Comparison of ENCODE assay signal across 1 cellular context in genomic region chr3:20037255-20037996, GRCh38.
TF ChIP-seq lines count a peak whose summit lies in the region.

No MANE protein-coding gene starts in this region.

TF ChIP-seq in HEK293T, 16 proteins besides CTCF, POLR2A, EP300 and RAD21 (continued from another document):
- no peak for TF ChIP-seq FOXA1 (IDR thresholded peaks at IDR 0.05)
- TF ChIP-seq FOXK2 (IDR thresholded peaks at IDR 0.05) = no peak
